In genomic region chr9:129491486-129491855, GRCh38 we compare ENCODE assay signal across 9 cellular contexts.
DNase-seq lines count a peak whose midpoint lies in the region; ATAC-seq and TF ChIP-seq lines count a peak whose summit lies in the region.
"Had no signal": no experiment of that assay in that cellular context is flagged by ENCODE, and none has a peak within 500 bp of the region (broad histone marks: within the 10 kb centered on the region; RNA-seq: fewer than 3 reads in every experiment).

No MANE protein-coding gene starts in this region.

- dilution Hi-C loops in mammary epithelial cell (cut with HindIII; ENCODE audit: low sequenced_read_pairs), result no loop called here

- ATAC-seq in effector memory CD8-positive, alpha-beta T cell (replicated peaks), result no peak
- ATAC-seq in HG02588 (IDR thresholded peaks at IDR 0.05; ENCODE audit: unreplicated experiment) (no peak), GM21619 (IDR thresholded peaks at IDR 0.05; ENCODE audit: unreplicated experiment) (no peak), HG02610 (IDR thresholded peaks at IDR 0.05; ENCODE audit: unreplicated experiment) (no peak)

- H3K79me2 ChIP-seq in mammary epithelial cell (ENCODE audit: insufficient read depth, low read length), result no peaks in the 10 kb centered on the region
- no peaks in the 10 kb centered on the region for H3K79me2 ChIP-seq in neural cell (replicated peaks; ENCODE audit: insufficient read depth, low read length)

- H3K4me3 ChIP-seq in mammary epithelial cell (replicated peaks in 1 of 3; ENCODE audit: insufficient read depth in 1 of 3, low read depth in 2 of 3, low read length in 3 of 3), result no peak overlapping the region
- no peak overlapping the region for H3K4me3 ChIP-seq in neural cell (ENCODE audit: low read length)

- CTCF ChIA-PET in MCF 10A (lab: Yijun Ruan, JAX), result interaction anchor here (0.6 to 1.1 kb wide), 2 partner anchors 304 to 319 kb away, joined by 4 read pairs; no protein-coding TSS in a partner anchor
- CTCF ChIA-PET in mammary epithelial cell (lab: Charles Lee; ENCODE audit: low non-redundant PET), result no interaction called here

- H3K4me1 Mint-ChIP-seq in MCF 10A (ENCODE audit: insufficient read depth, unreplicated experiment), result peaks cover 54% of the 10 kb centered on the region
- peaks cover 42 to 45% of the 10 kb centered on the region in 2 donors for H3K4me1 Mint-ChIP-seq in effector memory CD8-positive, alpha-beta T cell (ENCODE audit: low read depth in 2 of 2)

- peak overlapping the region; percentile 69 for H3K4me3 Mint-ChIP-seq in MCF 10A (ENCODE audit: unreplicated experiment)
- peak overlapping the region; percentile 72 to 84 for H3K4me3 Mint-ChIP-seq in effector memory CD8-positive, alpha-beta T cell

- H3K27ac ChIP-seq in mammary epithelial cell (ENCODE audit: insufficient read depth, low read depth, low read length), result no peak overlapping the region
- no peak overlapping the region for H3K27ac ChIP-seq in neural cell (ENCODE audit: low read length)

- H3K4me1 ChIP-seq in mammary epithelial cell (ENCODE audit: insufficient read depth, low read length), result peaks cover 40% of the 10 kb centered on the region

- H4K20me1 ChIP-seq in mammary epithelial cell (ENCODE audit: insufficient read depth, low read length), result no peaks in the 10 kb centered on the region
- no peaks in the 10 kb centered on the region for H4K20me1 ChIP-seq in neural cell (ENCODE audit: insufficient read depth)

- H3K9me3 Mint-ChIP-seq in MCF 10A (ENCODE audit: unreplicated experiment), result no peaks in the 10 kb centered on the region
- no peaks in the 10 kb centered on the region for H3K9me3 Mint-ChIP-seq in effector memory CD8-positive, alpha-beta T cell
- H3K9me3 Mint-ChIP-seq: naive B cell had no signal

- no peaks in the 10 kb centered on the region for H3K27me3 ChIP-seq in mammary epithelial cell (ENCODE audit: insufficient read depth, low read length)
- no peaks in the 10 kb centered on the region for H3K27me3 ChIP-seq in neural cell (ENCODE audit: insufficient read depth, low read depth, low read length)

- TF ChIP-seq RAD21 in neural cell (conservative IDR thresholded peaks at IDR 0.05), result no peak

- TF ChIP-seq CTCF in MCF 10A (IDR thresholded peaks at IDR 0.05; ENCODE audit: unreplicated experiment) (no peak), mammary epithelial cell (conservative IDR thresholded peaks at IDR 0.05 in 1 of 2, IDR thresholded peaks at IDR 0.05 in 1 of 2; ENCODE audit: extremely low read depth in 1 of 2, insufficient read depth in 1 of 2, low read depth in 1 of 2, low read length in 2 of 2) (no peak), neural cell (IDR thresholded peaks at IDR 0.05; ENCODE audit: poor library complexity, severe bottlenecking) (no peak)

- H3K27ac Mint-ChIP-seq in MCF 10A (ENCODE audit: low read depth, unreplicated experiment), result peak overlapping the region; percentile 72
- peak overlapping the region; percentile 86 to 99 for H3K27ac Mint-ChIP-seq in effector memory CD8-positive, alpha-beta T cell

- POLR2A ChIA-PET in MCF 10A (lab: Yijun Ruan, JAX), result interaction anchor here (3.3 to 6.2 kb wide), 2 partner anchors 8 to 317 kb away, joined by 28 to 155 read pairs; no protein-coding TSS in a partner anchor

- in situ Hi-C loops in mammary epithelial cell (cut with MboI; ENCODE audit: low sequenced_read_pairs in 2 of 2), result loop anchor here in 1 of 2 donors (25.0 kb wide), 1 partner anchor 354 kb away; no protein-coding TSS in a partner anchor

- no peaks in the 10 kb centered on the region for H3K27me3 Mint-ChIP-seq in MCF 10A (ENCODE audit: insufficient read depth, unreplicated experiment)
- H3K27me3 Mint-ChIP-seq in effector memory CD8-positive, alpha-beta T cell, result no peaks in the 10 kb centered on the region

- no peak for TF ChIP-seq EP300 in neural cell (conservative IDR thresholded peaks at IDR 0.05; ENCODE audit: poor library complexity, severe bottlenecking)

- H3F3A ChIP-seq in neural cell (ENCODE audit: insufficient read depth, low read length, poor library complexity, severe bottlenecking), result no peaks in the 10 kb centered on the region

- H3K9ac ChIP-seq in mammary epithelial cell (ENCODE audit: insufficient read depth, low read length), result no peak overlapping the region
- H3K9ac ChIP-seq in neural cell (ENCODE audit: low read length), result peak overlapping the region; percentile 36

- H3K4me2 ChIP-seq in mammary epithelial cell (ENCODE audit: insufficient read depth, low read depth, low read length) (no peak overlapping the region), neural cell (ENCODE audit: low read length) (no peak overlapping the region)

- peaks cover 12% of the 10 kb centered on the region for H3K36me3 Mint-ChIP-seq in MCF 10A (ENCODE audit: insufficient read depth, unreplicated experiment)
- peaks cover 61% of the 10 kb centered on the region for H3K36me3 Mint-ChIP-seq in effector memory CD8-positive, alpha-beta T cell (ENCODE audit: insufficient read depth)

- intact Hi-C loops in MCF 10A (cut with micrococcal nuclease) (no loop called here), mammary epithelial cell (cut with micrococcal nuclease) (no loop called here)

- H3K9me3 ChIP-seq in mammary epithelial cell (replicated peaks; ENCODE audit: insufficient read depth, low read length) (no peaks in the 10 kb centered on the region), neural cell (ENCODE audit: low read length) (no peaks in the 10 kb centered on the region)

- no peaks in the 10 kb centered on the region for H3K9me2 ChIP-seq in neural cell (ENCODE audit: insufficient read depth, low read length)

- BruUV-seq in MCF 10A (replicated peaks; lab: Mats Ljungman, UMichigan) (no TSS peak), mammary epithelial cell (replicated peaks; lab: Mats Ljungman, UMichigan) (no TSS peak)

- H3K36me3 ChIP-seq in mammary epithelial cell (ENCODE audit: insufficient read depth, low read length), result no peaks in the 10 kb centered on the region
- H3K36me3 ChIP-seq in neural cell (ENCODE audit: insufficient read depth, low read length), result no peaks in the 10 kb centered on the region

- 96% methylated on average over 5 of the region's 8 CpGs for WGBS in mammary epithelial cell (ENCODE audit: low coverage, missing lambda C conversion rate)

- H2AFZ ChIP-seq in mammary epithelial cell (ENCODE audit: low read depth, low read length) (no peak overlapping the region), neural cell (ENCODE audit: low read depth, low read length) (no peak overlapping the region)

- DNase-seq in MCF 10A (ENCODE audit: unreplicated experiment) (no peak), mammary epithelial cell (no peak), superior temporal gyrus (ENCODE audit: extremely low spot score) (no peak)
- DNase-seq in effector memory CD8-positive, alpha-beta T cell, result no peak
- DNase-seq: naive B cell had no signal

TF ChIP-seq in neural cell, 6 proteins besides CTCF, POLR2A, EP300 and RAD21:
- TF ChIP-seq SMC3 (conservative IDR thresholded peaks at IDR 0.05; ENCODE audit: poor library complexity) (no peak), MXI1 (conservative IDR thresholded peaks at IDR 0.05; ENCODE audit: poor library complexity, severe bottlenecking) (no peak), REST (IDR thresholded peaks at IDR 0.05; ENCODE audit: borderline replicate concordance) (no peak), TAF1 (IDR thresholded peaks at IDR 0.05; ENCODE audit: low read depth) (no peak), EZH2 (IDR thresholded peaks at IDR 0.05; ENCODE audit: borderline replicate concordance, insufficient read depth, low read length, poor library complexity, severe bottlenecking) (no peak), POLR2AphosphoS5 (IDR thresholded peaks at IDR 0.05) (no peak)
